In genomic region chr14:96583605-96584041, GRCh38 we compare ENCODE assay signal across 20 cellular contexts.
DNase-seq lines count a peak whose midpoint lies in the region; ATAC-seq and TF ChIP-seq lines count a peak whose summit lies in the region.
"Had no signal": no experiment of that assay in that cellular context is flagged by ENCODE, and none has a peak within 500 bp of the region (broad histone marks: within the 10 kb centered on the region; RNA-seq: fewer than 3 reads in every experiment).

No MANE protein-coding gene starts in this region.

- no peaks in the 10 kb centered on the region for H4K20me1 ChIP-seq in smooth muscle cell (ENCODE audit: low read depth)

- POLR2A ChIA-PET in Panc1 (lab: Charles Lee), result no interaction called here

- peak; percentile 14; the same call in 1 of the 2 replicates for ATAC-seq in Panc1
- ATAC-seq in HG03175 (IDR thresholded peaks at IDR 0.05; ENCODE audit: unreplicated experiment), result no peak

- whole genome bisulfite sequencing in lower leg skin, 2 donors, result 74 to 82% methylated on average over 9 of the region's 10 CpGs
- WGBS in smooth muscle cell (ENCODE audit: low lambda C conversion rate), result 91% methylated on average over 10 of the region's 10 CpGs

- no peaks in the 10 kb centered on the region for H3K79me2 ChIP-seq in smooth muscle cell (ENCODE audit: low read depth)

- no peak overlapping the region for H3K27ac ChIP-seq in right atrium auricular region
- H3K27ac ChIP-seq in left ventricle myocardium inferior (replicated peaks), result no peak overlapping the region
- H3K27ac ChIP-seq in Panc1 (ENCODE audit: low read length), result no peak overlapping the region
- H3K27ac ChIP-seq in smooth muscle cell (ENCODE audit: low read depth), result no peak overlapping the region
- H3K27ac ChIP-seq: body of pancreas, heart left ventricle, SK-N-MC, tibial nerve, VCaP had no signal

- TF ChIP-seq CTCF in right atrium auricular region (IDR thresholded peaks at IDR 0.05) (no peak), left ventricle myocardium inferior (IDR thresholded peaks at IDR 0.05; ENCODE audit: borderline replicate concordance) (no peak), Panc1 (IDR thresholded peaks at IDR 0.05) (no peak), lower leg skin (IDR thresholded peaks at IDR 0.05) (no peak), smooth muscle cell (IDR thresholded peaks at IDR 0.05; ENCODE audit: borderline replicate concordance, insufficient read depth, poor library complexity, severe bottlenecking) (no peak)

- no peaks in the 10 kb centered on the region for H3K36me3 ChIP-seq in right atrium auricular region
- no peaks in the 10 kb centered on the region for H3K36me3 ChIP-seq in left ventricle myocardium inferior
- no peaks in the 10 kb centered on the region for H3K36me3 ChIP-seq in Panc1 (ENCODE audit: control insufficient read depth, insufficient read depth, low read length)
- H3K36me3 ChIP-seq in smooth muscle cell (ENCODE audit: low read depth), result no peaks in the 10 kb centered on the region
- H3K36me3 ChIP-seq: heart left ventricle, tibial nerve had no signal

- no peaks in the 10 kb centered on the region for H3K27me3 ChIP-seq in right atrium auricular region
- peaks cover 49% of the 10 kb centered on the region for H3K27me3 ChIP-seq in left ventricle myocardium inferior (ENCODE audit: low read depth)
- H3K27me3 ChIP-seq in Panc1 (ENCODE audit: control insufficient read depth, insufficient read depth, low read length), result no peaks in the 10 kb centered on the region
- peaks cover 32% of the 10 kb centered on the region for H3K27me3 ChIP-seq in smooth muscle cell (ENCODE audit: low read depth)
- H3K27me3 ChIP-seq: body of pancreas had no signal

- no peak overlapping the region for H3K4me3 ChIP-seq in right atrium auricular region
- H3K4me3 ChIP-seq in left ventricle myocardium inferior, result no peak overlapping the region
- no peak overlapping the region for H3K4me3 ChIP-seq in Panc1 (ENCODE audit: low read depth in 2 of 2, low read length in 2 of 2)
- no peak overlapping the region for H3K4me3 ChIP-seq in lower leg skin (ENCODE audit: low read depth, poor library complexity, severe bottlenecking)
- no peak overlapping the region for H3K4me3 ChIP-seq in smooth muscle cell
- H3K4me3 ChIP-seq: body of pancreas, heart left ventricle, SK-N-MC, tibial nerve had no signal

- in situ Hi-C loops in Panc1 (cut with HindIII; ENCODE audit: low pct_unique_long_range_greater_than_20kb, low sequenced_read_pairs), result no loop called here

- no peaks in the 10 kb centered on the region for H3K4me1 ChIP-seq in right atrium auricular region
- no peaks in the 10 kb centered on the region for H3K4me1 ChIP-seq in left ventricle myocardium inferior
- no peaks in the 10 kb centered on the region for H3K4me1 ChIP-seq in Panc1 (ENCODE audit: control insufficient read depth, insufficient read depth, low read length)
- no peaks in the 10 kb centered on the region for H3K4me1 ChIP-seq in smooth muscle cell (ENCODE audit: low read depth)
- H3K4me1 ChIP-seq: body of pancreas had no signal

- H2AFZ ChIP-seq in smooth muscle cell (ENCODE audit: low read depth), result no peak overlapping the region

- no peak overlapping the region for H3K4me2 ChIP-seq in smooth muscle cell

- CTCF ChIA-PET in Panc1 (lab: Charles Lee), result interaction anchor here (0.5 kb wide), 1 partner anchor 483 kb away, joined by 3 read pairs; no protein-coding TSS in a partner anchor

- no peak overlapping the region for H3K9ac ChIP-seq in smooth muscle cell (ENCODE audit: low read depth)

- TF ChIP-seq POLR2A in lower leg skin (IDR thresholded peaks at IDR 0.05), result no peak

- H3K9me3 ChIP-seq in right atrium auricular region (no peaks in the 10 kb centered on the region), left ventricle myocardium inferior (replicated peaks) (no peaks in the 10 kb centered on the region), Panc1 (ENCODE audit: control insufficient read depth, insufficient read depth, low read depth, low read length) (no peaks in the 10 kb centered on the region), smooth muscle cell (replicated peaks; ENCODE audit: low read depth) (no peaks in the 10 kb centered on the region)
- H3K9me3 ChIP-seq: body of pancreas, heart left ventricle, tibial nerve had no signal

- no peaks in the 10 kb centered on the region for H3F3A ChIP-seq in smooth muscle cell (ENCODE audit: low read depth)

- DNase-seq in right atrium auricular region (ENCODE audit: low spot score) (peak; percentile 43), left ventricle myocardium inferior (no peak), Panc1 (ENCODE audit: low read depth, low spot score) (no peak), lower leg skin (ENCODE audit: low spot score in 2 of 2) (peak; percentile 9 to 67), ureter (ENCODE audit: low spot score) (peak; percentile 36), NCI-H1694 (lab: John Stamatoyannopoulos, UW) (no peak), smooth muscle cell (lab: John Stamatoyannopoulos, UW; ENCODE audit: unreplicated experiment) (no peak)
- DNase-seq: activated gamma-delta T cell treated with Interleukin-2 at 50 U/mL for 16 hours; effector memory CD4-positive, alpha-beta T cell; GOT3; heart left ventricle; left cardiac atrium; NCI-H1105 treated with DMSO at 0.1 percent for 48 hours; NCI-H2029 treated with DMSO at 0.1 percent for 48 hours; NCI-H226 had no signal

- intact Hi-C loops in left ventricle myocardium inferior (cut with micrococcal nuclease) (no loop called here), Panc1 (cut with micrococcal nuclease; ENCODE audit: unreplicated experiment) (loop anchor here (1.0 kb wide), 1 partner anchor 158 kb away; no protein-coding TSS in a partner anchor), lower leg skin (cut with DNase I; ENCODE audit: low total_unique reads) (loop anchor here (5.0 kb wide), 1 partner anchor 159 kb away; no protein-coding TSS in a partner anchor)

- BruUV-seq in Panc1 (replicated peaks; lab: Mats Ljungman, UMichigan), result no TSS peak

Comparison
In these comparisons a context has a peak if more than half of its experiments do, and no peak if none do; other contexts are left out.
1. DNase-seq: peak in right atrium auricular region (single experiment), lower leg skin (2 of 2) and ureter (single experiment); none in left ventricle myocardium inferior (single experiment), Panc1 (single experiment), NCI-H1694 (single experiment) and smooth muscle cell (single experiment).